ENCODE assay signal across 1 cellular context in the genomic region with DNA sequence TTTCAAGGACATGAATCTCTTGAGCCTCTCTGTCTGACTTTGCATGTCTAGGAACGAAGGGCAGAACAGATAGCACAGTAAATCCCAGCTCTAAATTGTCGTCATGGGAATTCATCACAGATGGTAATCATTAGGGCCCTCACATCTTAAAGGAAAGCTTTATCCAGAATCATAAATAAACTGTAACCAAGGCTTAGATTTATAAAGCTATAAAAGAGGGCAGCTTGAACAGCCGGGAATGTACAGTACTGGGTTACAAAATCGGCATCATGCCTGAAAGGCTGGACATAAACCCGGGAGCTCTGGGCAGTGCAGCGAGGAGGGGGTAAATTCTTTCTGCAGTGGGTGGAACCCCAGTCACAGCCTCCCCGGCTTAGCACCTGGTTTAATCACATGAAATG.
TF ChIP-seq lines count a peak whose summit lies in the region.

No MANE protein-coding gene starts in this region.

TF ChIP-seq in HEK293, 187 proteins besides CTCF, POLR2A, EP300 and RAD21 (continued from another document):
- TF ChIP-seq PRDM4 (tag by site-specific recombination; IDR thresholded peaks at IDR 0.05) (0 out of 2 replicates have a peak, but pooled peaks have one; percentile 20), ZNF707 (tag by site-specific recombination; IDR thresholded peaks at IDR 0.05) (no peak), ZNF202 (tag by site-specific recombination; IDR thresholded peaks at IDR 0.05; ENCODE audit: borderline replicate concordance) (no peak), KLF16 (tag by site-specific recombination; IDR thresholded peaks at IDR 0.05) (peak; percentile 43; the same call in 1 of the 2 replicates), ZNF645 (tag by site-specific recombination; IDR thresholded peaks at IDR 0.05) (no peak), ZBTB21 (tag by site-specific recombination; IDR thresholded peaks at IDR 0.05) (no peak)
